ENCODE assay signal across 9 cellular contexts in genomic region chr19:38617283-38617763, GRCh38. TPM values are rescaled to one million over a fixed set of nuclear protein-coding genes. Genes with fewer than 3 reads are reported as not detected.
DNase-seq lines count a peak whose midpoint lies in the region; ATAC-seq, FAIRE-seq and TF ChIP-seq lines count a peak whose summit lies in the region.
"Had no signal": no experiment of that assay in that cellular context is flagged by ENCODE, and none has a peak within 500 bp of the region (broad histone marks: within the 10 kb centered on the region; RNA-seq: fewer than 3 reads in every experiment).

No MANE protein-coding gene starts in this region.

- TF ChIP-seq CTCF in endothelial cell (IDR thresholded peaks at IDR 0.05; ENCODE audit: unreplicated experiment) (no peak), D721Med (IDR thresholded peaks at IDR 0.05; ENCODE audit: insufficient read depth, missing control alignments) (no peak)

- H3K9me3 Mint-ChIP-seq in endothelial cell (ENCODE audit: unreplicated experiment): no peaks in the 10 kb centered on the region

- H3K27ac Mint-ChIP-seq in T-helper 17 cell: peak overlapping the region; percentile 99
- no peak overlapping the region for H3K27ac Mint-ChIP-seq in endothelial cell (ENCODE audit: unreplicated experiment)

- H3K4me1 Mint-ChIP-seq in T-helper 17 cell: peaks cover 50% of the 10 kb centered on the region
- peaks cover 19% of the 10 kb centered on the region for H3K4me1 Mint-ChIP-seq in endothelial cell (ENCODE audit: unreplicated experiment)

- no peak for DNase-seq in T-helper 17 cell
- DNase-seq in endothelial cell (ENCODE audit: low spot score): no peak
- peak; percentile 10 for DNase-seq in stimulated activated CD8-positive, alpha-beta memory T cell treated with anti-CD3 and anti-CD28 coated beads, Interleukin-15, amount 100 ng/mL, for 24 hours (ENCODE audit: low read depth)
- no peak for DNase-seq in NCI-H446 (lab: John Stamatoyannopoulos, UW)
- no peak for DNase-seq in D721Med (ENCODE audit: insufficient read length, low spot score)
- no peak for DNase-seq in NCI-H1694 treated with DMSO at 0.1 percent for 48 hours (lab: John Stamatoyannopoulos, UW)

- no peak for FAIRE-seq in D721Med (lab: Jason Lieb, UNC)

- H3K9me3 ChIP-seq in T-helper 17 cell (ENCODE audit: control insufficient read depth, low read length, poor library complexity, severe bottlenecking): no peaks in the 10 kb centered on the region
- H3K9me3 ChIP-seq: right atrium auricular region had no signal

- H3K27me3 Mint-ChIP-seq in T-helper 17 cell (no peaks in the 10 kb centered on the region), endothelial cell (ENCODE audit: unreplicated experiment) (peaks cover 20% of the 10 kb centered on the region)

- peak; percentile 6 for ATAC-seq in GM21723 (IDR thresholded peaks at IDR 0.05; ENCODE audit: unreplicated experiment)
- no peak for ATAC-seq in T-helper 17 cell
- no peak for ATAC-seq in HG03521 (IDR thresholded peaks at IDR 0.05; ENCODE audit: unreplicated experiment)

- H3K4me3 Mint-ChIP-seq in T-helper 17 cell (peak overlapping the region; percentile 100), endothelial cell (ENCODE audit: unreplicated experiment) (peak overlapping the region; percentile 60)

- H3K36me3 Mint-ChIP-seq in T-helper 17 cell (ENCODE audit: low read depth) (peaks cover 19% of the 10 kb centered on the region), endothelial cell (ENCODE audit: low read depth, unreplicated experiment) (peaks cover 15% of the 10 kb centered on the region)

RNA-seq across cellular contexts. Expression of gene MAP4K1, which starts 0.4 kb away (rescaled TPM):
- total RNA-seq in T-helper 17 cell (100 to 1,000 TPM; 298 to 351 TPM), endothelial cell (ENCODE audit: unreplicated experiment) (7.5 TPM)

RNA-seq across cellular contexts. Expression of gene EIF3K, which starts 1.7 kb away (rescaled TPM):
- total RNA-seq in T-helper 17 cell: 100 to 1,000 TPM; 282 to 320 TPM
- total RNA-seq in endothelial cell (ENCODE audit: unreplicated experiment): 469 TPM

RNA-seq across cellular contexts. Expression of gene ACTN4, which starts 30.1 kb away (rescaled TPM):
- total RNA-seq in T-helper 17 cell: 100 to 1,000 TPM; 201 to 205 TPM
- total RNA-seq in endothelial cell (ENCODE audit: unreplicated experiment): 744 TPM

Comparison
In these comparisons a context has a peak if more than half of its experiments do, and no peak if none do; other contexts are left out.
1. RNA of gene MAP4K1, which starts 0.4 kb away (total RNA-seq): 298 to 351 TPM in T-helper 17 cell; 7.5 TPM in endothelial cell (single experiment); every median in the first group is over 10 times any median in the second.